ENCODE assay signal across 32 cellular contexts in the genomic region with DNA sequence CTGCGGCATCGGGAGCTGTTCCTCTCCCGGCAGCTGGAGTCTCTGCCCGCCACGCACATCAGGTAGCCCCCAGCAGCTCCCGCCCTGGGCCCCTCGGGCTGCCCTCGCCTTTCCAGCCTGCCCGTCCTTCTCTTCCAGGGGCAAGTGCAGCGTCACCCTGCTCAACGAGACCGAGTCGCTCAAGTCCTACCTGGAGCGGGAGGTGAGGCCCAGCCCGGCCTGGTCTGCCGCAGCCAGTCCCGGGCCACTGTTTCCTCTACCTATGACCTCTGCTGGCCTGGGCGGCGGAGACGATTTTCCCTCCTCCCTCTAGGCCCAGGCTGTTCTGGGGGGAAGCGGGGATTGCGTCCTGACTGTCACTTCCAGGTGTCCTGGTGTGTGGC. TPM values are rescaled to one million over a fixed set of nuclear protein-coding genes. Genes with fewer than 3 reads are reported as not detected.
"Had no signal": no experiment of that assay in that cellular context is flagged by ENCODE, and none has a peak within 500 bp of the region (broad histone marks: within the 10 kb centered on the region; RNA-seq: fewer than 3 reads in every experiment).

No MANE protein-coding gene starts in this region.

- H3K27ac ChIP-seq: adrenal gland, body of pancreas, brain microvascular endothelial cell, breast epithelium, VCaP had no signal

- H3K4me1 ChIP-seq: breast epithelium had no signal

- DNase-seq: activated B cell treated with CpG ODN at 0.5 μM for 24 hours; activated CD4-positive, alpha-beta memory T cell treated with anti-CD3 and anti-CD28 coated beads for 36 hours; activated CD4-positive, alpha-beta T cell treated with anti-CD3 and anti-CD28 coated beads for 4 hours; activated CD4-positive, alpha-beta T cell treated with anti-CD3 and anti-CD28 coated beads, Interleukin-2, amount 10 ng/mL, durations not matched to agents 24 days and 14 days; activated CD4-positive, alpha-beta T cell treated with anti-CD3 and anti-CD28 coated beads, Interleukin-2, amount 50 U/mL, for 1 hour; activated CD4-positive, alpha-beta T cell treated with anti-CD3 and anti-CD28 coated beads, Interleukin-2, amount 50 U/mL, for 4 hours; activated CD4-positive, CD25-positive, alpha-beta regulatory T cell treated with anti-CD3 and anti-CD28 coated beads, Interleukin-2, amount 50 U/mL, for 72 hours; activated CD8-positive, alpha-beta memory T cell treated with anti-CD3 and anti-CD28 coated beads, Interleukin-2, amount 50 U/mL, for 4 hours; activated CD8-positive, alpha-beta T cell treated with anti-CD3 and anti-CD28 coated beads for 36 hours; activated effector memory CD4-positive, alpha-beta T cell treated with anti-CD3 and anti-CD28 coated beads, Interleukin-2, amount 50 U/mL, for 16 hours; activated gamma-delta T cell treated with Interleukin-2 at 50 U/mL for 16 hours; activated naive CD4-positive, alpha-beta T cell; activated naive CD4-positive, alpha-beta T cell treated with anti-CD3 and anti-CD28 coated beads for 36 hours; activated naive CD4-positive, alpha-beta T cell treated with anti-CD3 and anti-CD28 coated beads, Interleukin-2, amount 50 U/mL, for 16 hours; activated naive CD8-positive, alpha-beta T cell treated with anti-CD3 and anti-CD28 coated beads for 36 hours; activated T-cell treated with anti-CD3 and anti-CD28 coated beads for 4 hours; activated T-cell treated with anti-CD3 and anti-CD28 coated beads, Interleukin-2, amount 50 U/mL, for 1 hour; activated T-cell treated with anti-CD3 and anti-CD28 coated beads, Interleukin-2, amount 50 U/mL, for 4 hours; activated T-cell treated with anti-CD3 and anti-CD28 coated beads, Interleukin-2, amount 50 U/mL, for 72 hours; adrenal gland; amniotic stem cell; aorta; body of pancreas; brain microvascular endothelial cell; central memory CD4-positive, alpha-beta T cell; T-helper 2 cell; T-helper 9 cell had no signal

- H3K36me3 ChIP-seq: breast epithelium had no signal

- H3K4me3 ChIP-seq: adrenal gland, body of pancreas, breast epithelium had no signal

- H3K27me3 ChIP-seq: adrenal gland, body of pancreas, brain microvascular endothelial cell, breast epithelium had no signal

- FAIRE-seq: astrocyte, TTC549 had no signal

- H3K9me3 ChIP-seq: adrenal gland, body of pancreas, breast epithelium had no signal

RNA-seq across cellular contexts. Expression of a gene that starts 24.5 kb away (rescaled TPM):
- total RNA-seq: activated naive CD4-positive, alpha-beta T cell treated with anti-CD3 and anti-CD28 coated beads for 36 hours; activated T-helper 1 cell treated with anti-CD3 and anti-CD28 coated beads, Interleukin-12 subunit alpha, Interleukin-12 subunit beta, Interleukin-2, Interleukin-4 antibody, amounts not matched to agents 30 ng/mL and 10 ng/mL and 1 ng/mL, durations not matched to agents 14 hours and 24 hours and 36 hours had no signal
